8 cellular contexts compared by ENCODE assay signal in the genomic region with DNA sequence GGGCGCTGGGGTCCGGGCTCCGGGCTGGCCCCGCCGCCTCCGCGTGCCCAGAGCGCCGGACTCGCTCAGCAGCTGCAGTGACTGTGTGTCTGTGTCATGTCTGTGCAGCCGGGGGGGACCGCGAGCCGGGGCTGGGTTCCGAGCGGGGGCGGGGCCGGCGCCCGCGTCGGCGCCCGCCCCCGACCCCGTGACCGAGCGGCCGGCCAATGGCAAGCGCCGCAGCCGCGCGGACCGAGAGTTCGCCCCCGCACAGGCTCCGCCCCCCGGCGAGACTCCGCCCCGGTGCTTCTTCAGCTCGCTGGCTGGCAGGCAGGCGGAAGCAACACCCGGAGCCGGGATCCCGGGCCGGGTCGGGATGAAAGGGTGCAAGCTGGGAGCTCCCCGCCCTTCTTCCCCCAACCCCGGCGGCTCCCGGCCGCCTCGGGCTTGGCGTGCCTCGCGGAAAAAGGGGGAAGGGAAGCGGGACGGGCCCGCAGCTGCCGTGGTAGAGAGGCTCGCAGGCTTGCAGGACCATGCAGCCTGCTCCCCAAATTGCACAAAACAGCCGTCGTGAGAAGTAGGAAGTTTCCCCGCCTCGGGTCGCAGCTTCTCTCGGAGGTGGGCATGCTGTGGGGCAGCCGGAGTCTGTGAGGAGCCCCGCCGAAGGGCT. TPM values are rescaled to one million over a fixed set of nuclear protein-coding genes. Genes with fewer than 3 reads are reported as not detected.
A peak's percentile ranks its signal among the peaks of the same experiment; 100 is the strongest.
DNase-seq lines count a peak whose midpoint lies in the region; ATAC-seq, FAIRE-seq and TF ChIP-seq lines count a peak whose summit lies in the region.

No MANE protein-coding gene starts in this region.

- ATAC-seq in GM21367 (IDR thresholded peaks at IDR 0.05; ENCODE audit: unreplicated experiment): peak; percentile 68
- peak; percentile 91 for ATAC-seq in PC-3

- peaks cover 0 to 12% (median 8%) of the 10 kb centered on the region in 5 donors for H3K9me3 Mint-ChIP-seq in CD8-positive, alpha-beta memory T cell

- intact Hi-C loops in PC-3 (cut with micrococcal nuclease): no loop called here
- intact Hi-C loops in esophagus squamous epithelium (cut with DNase I): loop anchor here (10.0 kb wide), 1 partner anchor 184 kb away; no protein-coding TSS in a partner anchor

- H3K36me3 Mint-ChIP-seq in CD8-positive, alpha-beta memory T cell: no peaks in the 10 kb centered on the region

- peaks cover 6% of the 10 kb centered on the region for H3K27me3 ChIP-seq in CD8-positive, alpha-beta memory T cell (ENCODE audit: insufficient read depth, low read length, poor library complexity, severe bottlenecking)
- peaks cover 56% of the 10 kb centered on the region for H3K27me3 ChIP-seq in PC-3 (ENCODE audit: low read length)
- peaks cover 0 to 41% (median 0%) of the 10 kb centered on the region in 4 donors for H3K27me3 ChIP-seq in esophagus squamous epithelium
- no peaks in the 10 kb centered on the region for H3K27me3 ChIP-seq in muscle layer of duodenum (ENCODE audit: low read depth, low read length)

- H2AFZ ChIP-seq in PC-3 (ENCODE audit: low read length): peak overlapping the region; percentile 81

- peaks cover 42 to 65% of the 10 kb centered on the region in 2 donors for H3K27me3 Mint-ChIP-seq in CD8-positive, alpha-beta memory T cell

- POLR2A ChIA-PET in CD8-positive, alpha-beta memory T cell (lab: Charles Lee): no interaction called here
- POLR2A ChIA-PET in PC-3 (lab: Charles Lee; ENCODE audit: unreplicated experiment): no interaction called here

- no peaks in the 10 kb centered on the region for H4K20me1 ChIP-seq in PC-3 (ENCODE audit: low read length)

- peak; percentile 40 to 79 (median 62) for DNase-seq in CD8-positive, alpha-beta memory T cell
- DNase-seq in HTR-8/SVneo (ENCODE audit: insufficient read length, low spot score) (peak; percentile 40), PC-3 (peak; percentile 77), activated T-helper 1 cell treated with Interleukin-2 at 50 U/mL for 16 hours (ENCODE audit: low read depth) (peak; percentile 68), esophagus squamous epithelium (lab: John Stamatoyannopoulos, UW) (peak; percentile 63)
- peak; percentile 95 for DNase-seq in stimulated activated CD8-positive, alpha-beta memory T cell treated with anti-CD3 and anti-CD28 coated beads, Interleukin-4, amount 100 ng/mL, for 48 hours

- TF ChIP-seq POLR2A in esophagus squamous epithelium (IDR thresholded peaks at IDR 0.05): peak in 2 of 4 donors; percentile 85 to 88

- peak overlapping the region in 2 of 8 donors; percentile 39 to 75 for H3K27ac Mint-ChIP-seq in CD8-positive, alpha-beta memory T cell

- CTCF ChIA-PET in CD8-positive, alpha-beta memory T cell (lab: Charles Lee): no interaction called here
- CTCF ChIA-PET in PC-3 (lab: Charles Lee): no interaction called here

- H3K4me3 ChIP-seq in CD8-positive, alpha-beta memory T cell (ENCODE audit: low read length): peak overlapping the region; percentile 41
- H3K4me3 ChIP-seq in PC-3 (ENCODE audit: low read length): peak overlapping the region; percentile 58
- H3K4me3 ChIP-seq in esophagus squamous epithelium: peak overlapping the region; percentile 44 to 81 (median 70)
- H3K4me3 ChIP-seq in muscle layer of duodenum (ENCODE audit: low read depth in 1 of 2, low read length in 2 of 2): peak overlapping the region; percentile 82 to 83

- no peak overlapping the region for H3K9ac ChIP-seq in PC-3 (ENCODE audit: low read length)

- H3K9me2 ChIP-seq in PC-3 (replicated peaks; ENCODE audit: low read length): no peaks in the 10 kb centered on the region

- peak overlapping the region in 6 of 7 donors; percentile 30 to 82 (median 68) for H3K4me3 Mint-ChIP-seq in CD8-positive, alpha-beta memory T cell

- FAIRE-seq in HTR-8/SVneo (lab: Jason Lieb, UNC): no peak

- H3K36me3 ChIP-seq in CD8-positive, alpha-beta memory T cell (ENCODE audit: insufficient read depth, low read length): no peaks in the 10 kb centered on the region
- H3K36me3 ChIP-seq in PC-3 (ENCODE audit: low read depth, low read length): no peaks in the 10 kb centered on the region
- H3K36me3 ChIP-seq in esophagus squamous epithelium: no peaks in the 10 kb centered on the region
- H3K36me3 ChIP-seq in muscle layer of duodenum (ENCODE audit: control insufficient read depth in 1 of 2, insufficient read depth in 2 of 2, low read length in 2 of 2): no peaks in the 10 kb centered on the region

- WGBS in esophagus squamous epithelium, 2 donors: 0% methylated on average over 4 to 9 of the region's 72 CpGs

- no TSS peak for BruUV-seq in PC-3 (replicated peaks; lab: Mats Ljungman, UMichigan)

- H3K4me2 ChIP-seq in PC-3 (ENCODE audit: low read length): peak overlapping the region; percentile 78

- H3F3A ChIP-seq in PC-3 (ENCODE audit: low read length, unreplicated experiment): no peaks in the 10 kb centered on the region

- peaks cover 7% of the 10 kb centered on the region for H3K4me1 ChIP-seq in CD8-positive, alpha-beta memory T cell (ENCODE audit: insufficient read depth, low read length)
- no peaks in the 10 kb centered on the region for H3K4me1 ChIP-seq in PC-3 (ENCODE audit: insufficient read depth, low read length)
- peaks cover 3 to 57% (median 20%) of the 10 kb centered on the region in 3 donors for H3K4me1 ChIP-seq in esophagus squamous epithelium
- H3K4me1 ChIP-seq in muscle layer of duodenum (ENCODE audit: control insufficient read depth in 1 of 2, insufficient read depth in 2 of 2, low read length in 2 of 2): peaks cover 0 to 13% of the 10 kb centered on the region in 2 donors

- H3K9me3 ChIP-seq in CD8-positive, alpha-beta memory T cell (ENCODE audit: low read length): no peaks in the 10 kb centered on the region
- H3K9me3 ChIP-seq in PC-3 (ENCODE audit: low read length) (no peaks in the 10 kb centered on the region), esophagus squamous epithelium (no peaks in the 10 kb centered on the region), muscle layer of duodenum (ENCODE audit: control insufficient read depth in 1 of 2, low read length in 2 of 2) (no peaks in the 10 kb centered on the region)

- no peak for TF ChIP-seq CTCF in PC-3 (conservative IDR thresholded peaks at IDR 0.05; ENCODE audit: low read depth, low read length)
- peak in 1 of 6 experiments; percentile 13 for TF ChIP-seq CTCF in esophagus squamous epithelium (IDR thresholded peaks at IDR 0.05)

- peaks cover 11 to 20% (median 16%) of the 10 kb centered on the region in 3 donors for H3K4me1 Mint-ChIP-seq in CD8-positive, alpha-beta memory T cell

- no peaks in the 10 kb centered on the region for H3K79me2 ChIP-seq in PC-3 (ENCODE audit: low read length)

- H3K27ac ChIP-seq in CD8-positive, alpha-beta memory T cell (ENCODE audit: low read depth, low read length): no peak overlapping the region
- no peak overlapping the region for H3K27ac ChIP-seq in PC-3 (ENCODE audit: low read length)
- peak overlapping the region; percentile 70 to 90 (median 83) for H3K27ac ChIP-seq in esophagus squamous epithelium
- H3K27ac ChIP-seq in muscle layer of duodenum (ENCODE audit: low read length): peak overlapping the region; percentile 32

RNA-seq across cellular contexts. Expression of a gene that starts 0.8 kb away (rescaled TPM):
- under 1 TPM; 0.18 to 0.27 TPM for total RNA-seq in CD8-positive, alpha-beta memory T cell
- 0.07 TPM for polyA plus RNA-seq in CD8-positive, alpha-beta memory T cell
- total RNA-seq in PC-3 (2014; rRNA removed) (1.3 and 3.5 TPM in 2 replicates), esophagus squamous epithelium (10 to 100 TPM in 1 of 4 donors, 1 to 10 TPM in 3; 5.2 to 15.1 (median 6.6) TPM)

Comparison
In these comparisons a context has a peak if more than half of its experiments do, and no peak if none do; other contexts are left out.
1. DNase-seq: peak in every context shown above with its lines; median percentile 95 in stimulated activated CD8-positive, alpha-beta memory T cell treated with anti-CD3 and anti-CD28 coated beads, Interleukin-4, amount 100 ng/mL, for 48 hours; 77 in PC-3; 68 in activated T-helper 1 cell treated with Interleukin-2 at 50 U/mL for 16 hours; 63 in esophagus squamous epithelium; 62 in CD8-positive, alpha-beta memory T cell; 40 in HTR-8/SVneo.
2. H3K27ac ChIP-seq: peak in esophagus squamous epithelium (4 of 4) and muscle layer of duodenum (single experiment); none in CD8-positive, alpha-beta memory T cell (single experiment) and PC-3 (single experiment).
3. Peak in every context shown above with its lines, with median percentiles within 50 percentile points of each other: H3K4me3 ChIP-seq.